ENCODE assay signal across 8 cellular contexts in genomic region chr13:26221721-26222522, GRCh38. TPM values are rescaled to one million over a fixed set of nuclear protein-coding genes. Genes with fewer than 3 reads are reported as not detected.
DNase-seq lines count a peak whose midpoint lies in the region; ATAC-seq lines count a peak whose summit lies in the region.

Gene RNF6 (minus strand): TSS chr13:26222314. CDS start chr13:26219649, 2,665 bp downstream.

- DNase-seq in AG20443 (ENCODE audit: low spot score) (peak; percentile 98), NCI-H460 (ENCODE audit: extremely low read depth, low read depth) (peak; percentile 95), cerebellar nuclear complex (lab: John Stamatoyannopoulos, UW) (peak; percentile 72 to 84), islet precursor cell (peak; percentile 98)
- peak; percentile 84 for DNase-seq in activated CD4-positive, CD25-positive, alpha-beta regulatory T cell treated with anti-CD3 and anti-CD28 coated beads, Interleukin-2, amount 50 U/mL, for 72 hours
- DNase-seq in stimulated activated CD4-positive, alpha-beta T cell treated with anti-CD3 and anti-CD28 coated beads, Interleukin-12 subunit alpha, Interleukin-12 subunit beta, amount 100 ng/mL, for 48 hours (ENCODE audit: low read depth in 2 of 3, low spot score in 1 of 3) = peak; percentile 77 to 83 (median 78)

- ATAC-seq in GM19043 (IDR thresholded peaks at IDR 0.05; ENCODE audit: low read depth, unreplicated experiment) (peak; percentile 96), HG03378 (IDR thresholded peaks at IDR 0.05; ENCODE audit: unreplicated experiment) (peak; percentile 96)

RNA-seq across cellular contexts. Expression of gene RNF6, which starts in this region (rescaled TPM):
- total RNA-seq in NCI-H460 (2014; rRNA removed; shearing (Covaris generic)) = 38.5 and 48.4 TPM in 2 replicates
- 17.9 and 18.0 TPM in 2 replicates for polyA plus RNA-seq in NCI-H460 (2014; cell fraction: nucleus; rRNA removed)

Comparison
In these comparisons a context has a peak if more than half of its experiments do, and no peak if none do; other contexts are left out.
1. Peak in every context shown above with its lines: DNase-seq and ATAC-seq.